ENCODE assay signal across 11 cellular contexts in genomic region chr9:129208191-129209091, GRCh38. TPM values are rescaled to one million over a fixed set of nuclear protein-coding genes. Genes with fewer than 3 reads are reported as not detected.
DNase-seq lines count a peak whose midpoint lies in the region; ATAC-seq and TF ChIP-seq lines count a peak whose summit lies in the region.
"Had no signal": no experiment of that assay in that cellular context is flagged by ENCODE, and none has a peak within 500 bp of the region (broad histone marks: within the 10 kb centered on the region; RNA-seq: fewer than 3 reads in every experiment).

No MANE protein-coding gene starts in this region.

- H3K9ac ChIP-seq in mammary epithelial cell (ENCODE audit: insufficient read depth, low read length), result no peak overlapping the region
- no peak overlapping the region for H3K9ac ChIP-seq in smooth muscle cell (ENCODE audit: low read depth)

- no peak for TF ChIP-seq POLR2A in esophagus muscularis mucosa (IDR thresholded peaks at IDR 0.05; ENCODE audit: low read depth)

- H3K4me1 Mint-ChIP-seq in CD4-positive, alpha-beta T cell (ENCODE audit: low read depth), result peaks cover 32% of the 10 kb centered on the region
- H3K4me1 Mint-ChIP-seq in activated CD4-positive, alpha-beta T cell treated with anti-CD3 and anti-CD28 coated beads for 36 hours, result peaks cover 30% of the 10 kb centered on the region
- H3K4me1 Mint-ChIP-seq in immature natural killer cell, result peaks cover 24 to 29% of the 10 kb centered on the region in 2 donors

- no peaks in the 10 kb centered on the region for H3F3A ChIP-seq in smooth muscle cell (ENCODE audit: low read depth)

- no peak overlapping the region for H2AFZ ChIP-seq in mammary epithelial cell (ENCODE audit: low read depth, low read length)
- peak overlapping the region; percentile 23 for H2AFZ ChIP-seq in smooth muscle cell (ENCODE audit: low read depth)

- H3K36me3 ChIP-seq in mammary epithelial cell (ENCODE audit: insufficient read depth, low read length) (no peaks in the 10 kb centered on the region), smooth muscle cell (ENCODE audit: low read depth) (no peaks in the 10 kb centered on the region), esophagus muscularis mucosa (no peaks in the 10 kb centered on the region)

- intact Hi-C loops in CD4-positive, alpha-beta T cell (cut with DNase I, micrococcal nuclease), result loop anchor here in 1 of 2 experiments (2.0 kb wide), 1 partner anchor 26 kb away; no protein-coding TSS in a partner anchor
- intact Hi-C loops in activated CD4-positive, alpha-beta T cell treated with anti-CD3 and anti-CD28 coated beads for 36 hours (cut with DNase I, micrococcal nuclease), result no loop called here
- intact Hi-C loops in mammary epithelial cell (cut with micrococcal nuclease), result no loop called here
- intact Hi-C loops in esophagus muscularis mucosa (cut with DNase I), result no loop called here

- in situ Hi-C loops in mammary epithelial cell (cut with MboI; ENCODE audit: low sequenced_read_pairs in 2 of 2), result no loop called here

- H3K79me2 ChIP-seq in mammary epithelial cell (ENCODE audit: insufficient read depth, low read length), result no peaks in the 10 kb centered on the region
- H3K79me2 ChIP-seq in smooth muscle cell (ENCODE audit: low read depth), result no peaks in the 10 kb centered on the region

- TF ChIP-seq CTCF in CD4-positive, alpha-beta T cell (IDR thresholded peaks at IDR 0.05), result no peak
- no peak for TF ChIP-seq CTCF in mammary epithelial cell (conservative IDR thresholded peaks at IDR 0.05 in 1 of 2, IDR thresholded peaks at IDR 0.05 in 1 of 2; ENCODE audit: extremely low read depth in 1 of 2, insufficient read depth in 1 of 2, low read depth in 1 of 2, low read length in 2 of 2)
- no peak for TF ChIP-seq CTCF in smooth muscle cell (IDR thresholded peaks at IDR 0.05; ENCODE audit: borderline replicate concordance, insufficient read depth, poor library complexity, severe bottlenecking)
- no peak for TF ChIP-seq CTCF in esophagus muscularis mucosa (IDR thresholded peaks at IDR 0.05)

- H3K36me3 Mint-ChIP-seq in CD4-positive, alpha-beta T cell (ENCODE audit: low read depth), result no peaks in the 10 kb centered on the region
- no peaks in the 10 kb centered on the region for H3K36me3 Mint-ChIP-seq in activated CD4-positive, alpha-beta T cell treated with anti-CD3 and anti-CD28 coated beads for 36 hours (ENCODE audit: low read depth)
- H3K36me3 Mint-ChIP-seq in immature natural killer cell, result no peaks in the 10 kb centered on the region

- dilution Hi-C loops in mammary epithelial cell (cut with HindIII; ENCODE audit: low sequenced_read_pairs), result no loop called here

- BruUV-seq in mammary epithelial cell (replicated peaks; lab: Mats Ljungman, UMichigan), result no TSS peak

- H3K9me3 ChIP-seq in CD4-positive, alpha-beta T cell (ENCODE audit: control insufficient read depth, low read length), result no peaks in the 10 kb centered on the region
- no peaks in the 10 kb centered on the region for H3K9me3 ChIP-seq in mammary epithelial cell (replicated peaks; ENCODE audit: insufficient read depth, low read length)
- H3K9me3 ChIP-seq in smooth muscle cell (replicated peaks; ENCODE audit: low read depth), result no peaks in the 10 kb centered on the region
- no peaks in the 10 kb centered on the region for H3K9me3 ChIP-seq in esophagus muscularis mucosa

- H4K20me1 ChIP-seq in mammary epithelial cell (ENCODE audit: insufficient read depth, low read length) (no peaks in the 10 kb centered on the region), smooth muscle cell (ENCODE audit: low read depth) (no peaks in the 10 kb centered on the region)

- no peak overlapping the region for H3K4me2 ChIP-seq in mammary epithelial cell (ENCODE audit: insufficient read depth, low read depth, low read length)
- peak overlapping the region; percentile 59 for H3K4me2 ChIP-seq in smooth muscle cell

- H3K27ac ChIP-seq in CD4-positive, alpha-beta T cell (ENCODE audit: low read depth, low read length), result peak overlapping the region; percentile 31
- H3K27ac ChIP-seq in mammary epithelial cell (ENCODE audit: insufficient read depth, low read depth, low read length) (no peak overlapping the region), smooth muscle cell (ENCODE audit: low read depth) (no peak overlapping the region), esophagus muscularis mucosa (replicated peaks in 1 of 4) (no peak overlapping the region)

- H3K9me3 Mint-ChIP-seq in CD4-positive, alpha-beta T cell, result no peaks in the 10 kb centered on the region
- H3K9me3 Mint-ChIP-seq in activated CD4-positive, alpha-beta T cell treated with anti-CD3 and anti-CD28 coated beads for 36 hours (ENCODE audit: low read depth), result no peaks in the 10 kb centered on the region
- H3K9me3 Mint-ChIP-seq in immature natural killer cell, result no peaks in the 10 kb centered on the region
- H3K9me3 Mint-ChIP-seq: T-helper 1 cell treated with Interleukin-12 subunit alpha and Interleukin-12 subunit beta and Interleukin-4 antibody, amounts not matched to agents 30 μg/mL and 1 μg/mL, for 36 hours had no signal

- peak overlapping the region; percentile 74 for H3K4me3 Mint-ChIP-seq in CD4-positive, alpha-beta T cell
- H3K4me3 Mint-ChIP-seq in activated CD4-positive, alpha-beta T cell treated with anti-CD3 and anti-CD28 coated beads for 36 hours, result no peak overlapping the region
- peak overlapping the region in 2 of 5 donors; percentile 38 to 40 for H3K4me3 Mint-ChIP-seq in immature natural killer cell
- H3K4me3 Mint-ChIP-seq: B cell; T-helper 1 cell treated with Interleukin-12 subunit alpha and Interleukin-12 subunit beta and Interleukin-4 antibody, amounts not matched to agents 30 μg/mL and 1 μg/mL, for 36 hours had no signal

- 92% methylated on average over 15 of the region's 22 CpGs for WGBS in mammary epithelial cell (ENCODE audit: low coverage, missing lambda C conversion rate)
- 42% methylated on average over 22 of the region's 22 CpGs for WGBS in smooth muscle cell (ENCODE audit: low lambda C conversion rate)
- WGBS in esophagus muscularis mucosa, result 78% methylated on average over 22 of the region's 22 CpGs

- no peaks in the 10 kb centered on the region for H3K27me3 Mint-ChIP-seq in CD4-positive, alpha-beta T cell
- H3K27me3 Mint-ChIP-seq in activated CD4-positive, alpha-beta T cell treated with anti-CD3 and anti-CD28 coated beads for 36 hours, result no peaks in the 10 kb centered on the region
- H3K27me3 Mint-ChIP-seq in immature natural killer cell (ENCODE audit: low read depth in 3 of 3), result peaks cover 3 to 10% (median 5%) of the 10 kb centered on the region in 3 donors

- CTCF ChIA-PET in CD4-positive, alpha-beta T cell (lab: Charles Lee), result no interaction called here
- CTCF ChIA-PET in activated CD4-positive, alpha-beta T cell treated with anti-CD3 and anti-CD28 coated beads for 36 hours (lab: Charles Lee), result interaction anchor here (0.6 to 0.7 kb wide), 3 partner anchors 18 to 575 kb away, joined by 3 to 4 read pairs (median 3); no protein-coding TSS in a partner anchor
- CTCF ChIA-PET in mammary epithelial cell (lab: Charles Lee; ENCODE audit: low non-redundant PET), result interaction anchor here (0.5 kb wide), 1 partner anchor 895 kb away, joined by 4 read pairs; no protein-coding TSS in a partner anchor

- ATAC-seq in CD4-positive, alpha-beta T cell (ENCODE audit: poor library complexity), result peak; percentile 51
- peak; percentile 90 for ATAC-seq in activated CD4-positive, alpha-beta T cell treated with anti-CD3 and anti-CD28 coated beads for 36 hours
- ATAC-seq in HG03565 (IDR thresholded peaks at IDR 0.05; ENCODE audit: unreplicated experiment), result no peak

- H3K4me1 ChIP-seq in mammary epithelial cell (ENCODE audit: insufficient read depth, low read length) (peaks cover 2% of the 10 kb centered on the region), smooth muscle cell (ENCODE audit: low read depth) (no peaks in the 10 kb centered on the region), esophagus muscularis mucosa (peaks cover 0 to 6% (median 4%) of the 10 kb centered on the region in 4 donors)

- peak overlapping the region; percentile 75 for H3K27ac Mint-ChIP-seq in CD4-positive, alpha-beta T cell
- peak overlapping the region; percentile 81 for H3K27ac Mint-ChIP-seq in activated CD4-positive, alpha-beta T cell treated with anti-CD3 and anti-CD28 coated beads for 36 hours
- no peak overlapping the region for H3K27ac Mint-ChIP-seq in immature natural killer cell
- H3K27ac Mint-ChIP-seq: B cell; T-helper 1 cell treated with Interleukin-12 subunit alpha and Interleukin-12 subunit beta and Interleukin-4 antibody, amounts not matched to agents 30 μg/mL and 1 μg/mL, for 36 hours had no signal

- POLR2A ChIA-PET in CD4-positive, alpha-beta T cell (lab: Charles Lee), result interaction anchor here (0.7 to 2.4 kb wide), 3 partner anchors 27 to 110 kb away, joined by 4 to 8 read pairs (median 5); partner anchors contain the start of gene IER5L
- POLR2A ChIA-PET in activated CD4-positive, alpha-beta T cell treated with anti-CD3 and anti-CD28 coated beads for 36 hours (lab: Charles Lee), result no interaction called here

- no peaks in the 10 kb centered on the region for H3K27me3 ChIP-seq in CD4-positive, alpha-beta T cell (ENCODE audit: control insufficient read depth, insufficient read depth, low read length)
- H3K27me3 ChIP-seq in mammary epithelial cell (ENCODE audit: insufficient read depth, low read length), result no peaks in the 10 kb centered on the region
- H3K27me3 ChIP-seq in smooth muscle cell (ENCODE audit: low read depth), result no peaks in the 10 kb centered on the region
- H3K27me3 ChIP-seq in esophagus muscularis mucosa, result no peaks in the 10 kb centered on the region

- TF ChIP-seq EP300 in esophagus muscularis mucosa (IDR thresholded peaks at IDR 0.05), result no peak

- H3K4me3 ChIP-seq in mammary epithelial cell (replicated peaks in 1 of 3; ENCODE audit: insufficient read depth in 1 of 3, low read depth in 2 of 3, low read length in 3 of 3) (no peak overlapping the region), smooth muscle cell (peak overlapping the region; percentile 17), esophagus muscularis mucosa (no peak overlapping the region)

- DNase-seq in CD4-positive, alpha-beta T cell, result peak in 6 of 10 experiments; percentile 19 to 54 (median 30)
- DNase-seq in activated CD4-positive, alpha-beta T cell treated with anti-CD3 and anti-CD28 coated beads for 36 hours, result peak; percentile 79
- peak; percentile 40 for DNase-seq in mammary epithelial cell
- no peak for DNase-seq in smooth muscle cell (lab: John Stamatoyannopoulos, UW; ENCODE audit: unreplicated experiment)
- no peak for DNase-seq in esophagus muscularis mucosa (ENCODE audit: extremely low spot score)
- DNase-seq in cortex of kidney (lab: John Stamatoyannopoulos, UW), result no peak
- no peak for DNase-seq in immature natural killer cell
- DNase-seq: NCI-H1694 treated with DMSO at 0.1 percent for 48 hours had no signal

RNA-seq across cellular contexts. Expression of gene IER5L, which starts 30.4 kb away (rescaled TPM):
- 1 to 10 TPM; 5.6 to 6.4 TPM for total RNA-seq in CD4-positive, alpha-beta T cell
- total RNA-seq in activated CD4-positive, alpha-beta T cell treated with anti-CD3 and anti-CD28 coated beads for 36 hours, result 1 to 10 TPM; 2.6 to 2.8 TPM
- total RNA-seq in mammary epithelial cell (10 to 100 TPM; 13.5 to 34.2 TPM), smooth muscle cell (23.0 and 28.3 TPM in 2 replicates), esophagus muscularis mucosa (10 to 100 TPM in 3 of 4 donors, 1 to 10 TPM in 1; 5.0 to 24.2 (median 12.9) TPM)
- polyA plus RNA-seq in mammary epithelial cell (7.0 TPM), smooth muscle cell (31.7 and 38.6 TPM in 2 replicates), immature natural killer cell (1 to 10 TPM in 1 of 3 donors, under 1 TPM in 2; 0.15 to 1.1 (median 0.16) TPM)
- polyA minus RNA-seq in mammary epithelial cell, result 1.4 TPM

Comparison
In these comparisons a context has a peak if more than half of its experiments do, and no peak if none do; other contexts are left out.
1. DNase-seq: peak in CD4-positive, alpha-beta T cell (6 of 10), activated CD4-positive, alpha-beta T cell treated with anti-CD3 and anti-CD28 coated beads for 36 hours (single experiment) and mammary epithelial cell (single experiment); none in smooth muscle cell (single experiment), esophagus muscularis mucosa (single experiment), cortex of kidney (single experiment) and immature natural killer cell (0 of 3).
2. H3K27ac Mint-ChIP-seq: peak in CD4-positive, alpha-beta T cell (single experiment) and activated CD4-positive, alpha-beta T cell treated with anti-CD3 and anti-CD28 coated beads for 36 hours (single experiment); none in immature natural killer cell (0 of 6).